In genomic region chr18:46199515-46200147, GRCh38 we compare ENCODE assay signal across 11 cellular contexts.
DNase-seq lines count a peak whose midpoint lies in the region; ATAC-seq, FAIRE-seq and TF ChIP-seq lines count a peak whose summit lies in the region.
"Had no signal": no experiment of that assay in that cellular context is flagged by ENCODE, and none has a peak within 500 bp of the region (broad histone marks: within the 10 kb centered on the region; RNA-seq: fewer than 3 reads in every experiment).

No MANE protein-coding gene starts in this region.

- H3K79me2 ChIP-seq in keratinocyte (ENCODE audit: control insufficient read depth, insufficient read depth, low read length), result peaks cover 83% of the 10 kb centered on the region

- H3K4me3 Mint-ChIP-seq in CD14-positive monocyte, result no peak overlapping the region
- no peak overlapping the region for H3K4me3 Mint-ChIP-seq in activated CD4-positive, alpha-beta memory T cell treated with anti-CD3 and anti-CD28 coated beads, Interleukin-2, amount 10 ng/mL, durations not matched to agents 7 days and 5 days

- H3K9me3 ChIP-seq in keratinocyte (ENCODE audit: control insufficient read depth, low read depth, low read length) (no peaks in the 10 kb centered on the region), adrenal gland (replicated peaks in 1 of 3) (no peaks in the 10 kb centered on the region)
- H3K9me3 ChIP-seq: right atrium auricular region had no signal

- H4K20me1 ChIP-seq in keratinocyte (ENCODE audit: control insufficient read depth, extremely low read depth, insufficient read depth, low read length), result no peaks in the 10 kb centered on the region

- ATAC-seq in HG03135 (IDR thresholded peaks at IDR 0.05; ENCODE audit: unreplicated experiment), result no peak

- no peak overlapping the region for H2AFZ ChIP-seq in keratinocyte (ENCODE audit: control insufficient read depth, low read length)

- peak overlapping the region in 6 of 7 donors; percentile 14 to 85 (median 50) for H3K27ac Mint-ChIP-seq in CD14-positive monocyte
- H3K27ac Mint-ChIP-seq in activated CD4-positive, alpha-beta memory T cell treated with anti-CD3 and anti-CD28 coated beads, Interleukin-2, amount 10 ng/mL, durations not matched to agents 7 days and 5 days, result peak overlapping the region; percentile 32

- CTCF ChIA-PET in activated CD4-positive, alpha-beta memory T cell treated with anti-CD3 and anti-CD28 coated beads, Interleukin-2, amount 10 ng/mL, durations not matched to agents 7 days and 5 days (lab: Charles Lee), result interaction anchor here (0.7 to 2.6 kb wide), 6 partner anchors 13 to 60 kb away, joined by 3 to 20 read pairs (median 4); a partner anchor contains a TSS

- TF ChIP-seq CTCF in CD14-positive monocyte (IDR thresholded peaks at IDR 0.05), result no peak
- no peak for TF ChIP-seq CTCF in HL-60 (IDR thresholded peaks at IDR 0.05; ENCODE audit: insufficient read depth, low read length)
- TF ChIP-seq CTCF in keratinocyte (optimal IDR thresholded peaks at IDR 0.05 in 1 of 3, IDR thresholded peaks at IDR 0.05 in 1 of 3, conservative IDR thresholded peaks at IDR 0.05 in 1 of 3; ENCODE audit: extremely low read depth in 1 of 3, insufficient read depth in 2 of 3, low read length in 3 of 3), result no peak
- no peak for TF ChIP-seq CTCF in adrenal gland (IDR thresholded peaks at IDR 0.05)

- H3K9ac ChIP-seq in keratinocyte (ENCODE audit: control insufficient read depth, extremely low read depth, insufficient read depth, low read length), result no peak overlapping the region

- H3K36me3 ChIP-seq in keratinocyte (ENCODE audit: control insufficient read depth in 2 of 2, extremely low read depth in 1 of 2, insufficient read depth in 2 of 2, low read length in 2 of 2) (no peaks in the 10 kb centered on the region), adrenal gland (replicated peaks in 1 of 2) (no peaks in the 10 kb centered on the region)
- H3K36me3 ChIP-seq: right atrium auricular region had no signal

- DNase-seq in CD14-positive monocyte (ENCODE audit: low spot score) (no peak), HL-60 (ENCODE audit: low read depth in 1 of 2, low spot score in 1 of 2) (no peak), keratinocyte (ENCODE audit: low read depth, low spot score) (no peak), RCC 7860 (ENCODE audit: low spot score) (no peak), NCI-H2171 (lab: John Stamatoyannopoulos, UW) (no peak), adrenal gland (no peak)
- peak; percentile 29 for DNase-seq in activated CD4-positive, alpha-beta memory T cell treated with anti-CD3 and anti-CD28 coated beads, Interleukin-2, amount 10 ng/mL, durations not matched to agents 7 days and 5 days
- DNase-seq: activated CD8-positive, alpha-beta memory T cell treated with anti-CD3 and anti-CD28 coated beads for 24 hours; NCI-H146 had no signal

- peaks cover 11% of the 10 kb centered on the region for H3K4me1 ChIP-seq in keratinocyte (ENCODE audit: control insufficient read depth, extremely low read depth, insufficient read depth, low read length)
- H3K4me1 ChIP-seq in adrenal gland (replicated peaks in 1 of 2), result peaks cover 6 to 14% of the 10 kb centered on the region in 2 donors
- H3K4me1 ChIP-seq: right atrium auricular region had no signal

- peak overlapping the region; percentile 67 for H3K27ac ChIP-seq in HL-60 (replicated peaks)
- H3K27ac ChIP-seq in keratinocyte (ENCODE audit: control insufficient read depth, insufficient read depth, low read length), result peak overlapping the region; percentile 37
- H3K27ac ChIP-seq in adrenal gland, result peak overlapping the region in 1 of 5 donors; percentile 17
- H3K27ac ChIP-seq: right atrium auricular region had no signal

- no peaks in the 10 kb centered on the region for H3K27me3 Mint-ChIP-seq in CD14-positive monocyte (ENCODE audit: low read depth in 3 of 3)
- no peaks in the 10 kb centered on the region for H3K27me3 Mint-ChIP-seq in activated CD4-positive, alpha-beta memory T cell treated with anti-CD3 and anti-CD28 coated beads, Interleukin-2, amount 10 ng/mL, durations not matched to agents 7 days and 5 days

- H3K27me3 ChIP-seq in HL-60 (ENCODE audit: insufficient read depth, poor library complexity, severe bottlenecking), result no peaks in the 10 kb centered on the region
- H3K27me3 ChIP-seq in keratinocyte (ENCODE audit: control insufficient read depth, extremely low read depth, insufficient read depth, low read length), result no peaks in the 10 kb centered on the region
- H3K27me3 ChIP-seq in adrenal gland, result no peaks in the 10 kb centered on the region
- H3K27me3 ChIP-seq: right atrium auricular region had no signal

- H3K4me3 ChIP-seq in HL-60 (replicated peaks; ENCODE audit: insufficient read depth, low read length) (no peak overlapping the region), keratinocyte (ENCODE audit: control insufficient read depth in 2 of 3, extremely low read depth in 1 of 3, insufficient read depth in 2 of 3, low read depth in 1 of 3, low read length in 3 of 3) (no peak overlapping the region), adrenal gland (no peak overlapping the region)
- H3K4me3 ChIP-seq: right atrium auricular region had no signal

- POLR2A ChIA-PET in activated CD4-positive, alpha-beta memory T cell treated with anti-CD3 and anti-CD28 coated beads, Interleukin-2, amount 10 ng/mL, durations not matched to agents 7 days and 5 days (lab: Charles Lee), result interaction anchor here (0.8 to 1.5 kb wide), 5 partner anchors 9 to 44 kb away, joined by 3 to 8 read pairs (median 4); a partner anchor contains a TSS

- H3K9me3 Mint-ChIP-seq in CD14-positive monocyte, result no peaks in the 10 kb centered on the region
- H3K9me3 Mint-ChIP-seq in activated CD4-positive, alpha-beta memory T cell treated with anti-CD3 and anti-CD28 coated beads, Interleukin-2, amount 10 ng/mL, durations not matched to agents 7 days and 5 days, result no peaks in the 10 kb centered on the region

- peaks cover 57% of the 10 kb centered on the region for H3K4me1 Mint-ChIP-seq in CD14-positive monocyte
- H3K4me1 Mint-ChIP-seq in activated CD4-positive, alpha-beta memory T cell treated with anti-CD3 and anti-CD28 coated beads, Interleukin-2, amount 10 ng/mL, durations not matched to agents 7 days and 5 days, result peaks cover 59% of the 10 kb centered on the region

- no peak for TF ChIP-seq POLR2A in adrenal gland (IDR thresholded peaks at IDR 0.05)

- no peaks in the 10 kb centered on the region for H3K9me1 ChIP-seq in keratinocyte (ENCODE audit: control insufficient read depth, extremely low read depth, insufficient read depth, low read length)

- FAIRE-seq in keratinocyte (lab: Jason Lieb, UNC) (no peak), RCC 7860 (lab: Jason Lieb, UNC) (no peak)

- H3K4me2 ChIP-seq in keratinocyte (ENCODE audit: control insufficient read depth, extremely low read depth, insufficient read depth, low read depth, low read length), result no peak overlapping the region

- H3K36me3 Mint-ChIP-seq in CD14-positive monocyte, result peaks cover 3 to 34% of the 10 kb centered on the region in 2 donors
- peaks cover 25% of the 10 kb centered on the region for H3K36me3 Mint-ChIP-seq in activated CD4-positive, alpha-beta memory T cell treated with anti-CD3 and anti-CD28 coated beads, Interleukin-2, amount 10 ng/mL, durations not matched to agents 7 days and 5 days (ENCODE audit: low read depth)

- dilution Hi-C loops in keratinocyte (cut with MboI; ENCODE audit: extremely low pct_ligation_motif_present, low sequenced_read_pairs), result no loop called here

- intact Hi-C loops in CD14-positive monocyte (cut with micrococcal nuclease), result no loop called here
- intact Hi-C loops in adrenal gland (cut with DNase I), result no loop called here

- WGBS in adrenal gland, 4 donors, result 80 to 87% (median 85%) methylated on average over 8 of the region's 8 CpGs
